ENCODE assay signal across 13 cellular contexts in genomic region chr3:78918361-78919020, GRCh38.
DNase-seq lines count a peak whose midpoint lies in the region; ATAC-seq and TF ChIP-seq lines count a peak whose summit lies in the region.
"Had no signal": no experiment of that assay in that cellular context is flagged by ENCODE, and none has a peak within 500 bp of the region (broad histone marks: within the 10 kb centered on the region; RNA-seq: fewer than 3 reads in every experiment).

No MANE protein-coding gene starts in this region.

- intact Hi-C loops in dorsolateral prefrontal cortex (cut with DNase I), result no loop called here

- H3K27ac ChIP-seq in dorsolateral prefrontal cortex, result no peak overlapping the region
- H3K27ac ChIP-seq: vagina had no signal

- H3K36me3 Mint-ChIP-seq in stimulated activated memory B cell treated with anti-CD40 and anti-IgM and Interleukin-4, amounts not matched to agents 10 μg/mL and 1 μg/mL and 100 μg/mL, for 72 hours, result no peaks in the 10 kb centered on the region
- H3K36me3 Mint-ChIP-seq: CD8-positive, alpha-beta T cell had no signal

- H3K4me1 Mint-ChIP-seq in stimulated activated memory B cell treated with anti-CD40 and anti-IgM and Interleukin-4, amounts not matched to agents 10 μg/mL and 1 μg/mL and 100 μg/mL, for 72 hours, result no peaks in the 10 kb centered on the region

- no peak overlapping the region for H3K4me3 Mint-ChIP-seq in stimulated activated memory B cell treated with anti-CD40 and anti-IgM and Interleukin-4, amounts not matched to agents 10 μg/mL and 1 μg/mL and 100 μg/mL, for 72 hours
- H3K4me3 Mint-ChIP-seq: CD8-positive, alpha-beta T cell; H9 had no signal

- DNase-seq in ACHN (peak; percentile 22), fibroblast of mammary gland (ENCODE audit: low read depth) (peak; percentile 28), dorsolateral prefrontal cortex (no peak)
- no peak for DNase-seq in activated effector memory CD4-positive, alpha-beta T cell treated with anti-CD3 and anti-CD28 coated beads, Interleukin-2, amount 50 U/mL, for 16 hours
- DNase-seq: activated CD4-positive, alpha-beta T cell treated with anti-CD3 and anti-CD28 coated beads, Interleukin-2, amount 50 U/mL, for 1 hour; CD8-positive, alpha-beta T cell; H9; posterior cingulate gyrus had no signal

- H3K4me3 ChIP-seq in fibroblast of mammary gland (ENCODE audit: control insufficient read depth, low read depth, low read length) (no peak overlapping the region), dorsolateral prefrontal cortex (no peak overlapping the region)
- H3K4me3 ChIP-seq: vagina had no signal

- no peaks in the 10 kb centered on the region for H3K27me3 Mint-ChIP-seq in stimulated activated memory B cell treated with anti-CD40 and anti-IgM and Interleukin-4, amounts not matched to agents 10 μg/mL and 1 μg/mL and 100 μg/mL, for 72 hours

- ATAC-seq in GM19035 (IDR thresholded peaks at IDR 0.05; ENCODE audit: unreplicated experiment), result peak; percentile 24
- ATAC-seq in HG03432 (IDR thresholded peaks at IDR 0.05; ENCODE audit: unreplicated experiment), result peak; percentile 50
- no peak for ATAC-seq in stimulated activated memory B cell treated with anti-CD40 and anti-IgM and Interleukin-4, amounts not matched to agents 10 μg/mL and 1 μg/mL and 100 μg/mL, for 72 hours
- ATAC-seq in GM19324 (IDR thresholded peaks at IDR 0.05; ENCODE audit: low FRiP score, unreplicated experiment), result no peak
- ATAC-seq: CD8-positive, alpha-beta T cell had no signal

- in situ Hi-C loops in ACHN (cut with HindIII; ENCODE audit: low pct_ligation_motif_present, low pct_unique_long_range_greater_than_20kb, low sequenced_read_pairs), result no loop called here

- H3K9me3 Mint-ChIP-seq in stimulated activated memory B cell treated with anti-CD40 and anti-IgM and Interleukin-4, amounts not matched to agents 10 μg/mL and 1 μg/mL and 100 μg/mL, for 72 hours, result peaks cover 2% of the 10 kb centered on the region
- H3K9me3 Mint-ChIP-seq: H9 had no signal

- no peak overlapping the region for H3K27ac Mint-ChIP-seq in stimulated activated memory B cell treated with anti-CD40 and anti-IgM and Interleukin-4, amounts not matched to agents 10 μg/mL and 1 μg/mL and 100 μg/mL, for 72 hours
- H3K27ac Mint-ChIP-seq: CD8-positive, alpha-beta T cell had no signal

- TF ChIP-seq CTCF in fibroblast of mammary gland (conservative IDR thresholded peaks at IDR 0.05; ENCODE audit: control insufficient read depth, insufficient read depth, low read depth, low read length) (no peak), dorsolateral prefrontal cortex (IDR thresholded peaks at IDR 0.05 in 54 of 56, conservative IDR thresholded peaks at IDR 0.05 in 2 of 56; ENCODE audit: low read depth in 1 of 56, partially characterized antibody in 56 of 56) (no peak)

- no peaks in the 10 kb centered on the region for H3K27me3 ChIP-seq in dorsolateral prefrontal cortex
- H3K27me3 ChIP-seq: vagina had no signal

Comparison
In these comparisons a context has a peak if more than half of its experiments do, and no peak if none do; other contexts are left out.
1. DNase-seq: peak in ACHN (single experiment) and fibroblast of mammary gland (single experiment); none in dorsolateral prefrontal cortex (0 of 10) and activated effector memory CD4-positive, alpha-beta T cell treated with anti-CD3 and anti-CD28 coated beads, Interleukin-2, amount 50 U/mL, for 16 hours (single experiment).
2. ATAC-seq: peak in GM19035 (single experiment) and HG03432 (single experiment); none in stimulated activated memory B cell treated with anti-CD40 and anti-IgM and Interleukin-4, amounts not matched to agents 10 μg/mL and 1 μg/mL and 100 μg/mL, for 72 hours (single experiment) and GM19324 (single experiment).